ENCODE assay signal across 23 cellular contexts in genomic region chr10:43712821-43713584, GRCh38.
DNase-seq lines count a peak whose midpoint lies in the region; ATAC-seq and TF ChIP-seq lines count a peak whose summit lies in the region.
"Had no signal": no experiment of that assay in that cellular context is flagged by ENCODE, and none has a peak within 500 bp of the region (broad histone marks: within the 10 kb centered on the region; RNA-seq: fewer than 3 reads in every experiment).

No MANE protein-coding gene starts in this region.

- H3K4me3 ChIP-seq in GM23248 (no peak overlapping the region), endodermal cell (ENCODE audit: low read length) (no peak overlapping the region), fibroblast of the aortic adventitia (ENCODE audit: low read depth, low read length) (no peak overlapping the region)
- H3K4me3 ChIP-seq: A549; BLaER1 treated with 17β-estradiol and CSF1 and Interleukin-3, amounts not matched to agents 10 nM and 100 nM had no signal

- DNase-seq in AG08395 (ENCODE audit: low spot score), result peak; percentile 25
- peak; percentile 39 for DNase-seq in GM23248
- DNase-seq in endodermal cell, result peak; percentile 16
- peak; percentile 19 for DNase-seq in fibroblast of the aortic adventitia (ENCODE audit: low read depth)
- DNase-seq in GM19238 (ENCODE audit: insufficient read length, low spot score), result no peak
- DNase-seq: 8988T; ACHN; AML-193; BE2C; CD8-positive, alpha-beta memory T cell; DMS 273 treated with DMSO at 0.1 percent for 48 hours; DMS79; EL; GF-D8; GOT3; H7; HCEC 1CT had no signal

- no peaks in the 10 kb centered on the region for H3F3A ChIP-seq in GM23248 (ENCODE audit: insufficient read depth)

- H3K4me3 Mint-ChIP-seq in endodermal cell, result no peak overlapping the region
- H3K4me3 Mint-ChIP-seq: CD14-positive monocyte; CD4-positive, alpha-beta T cell; CD8-positive, alpha-beta memory T cell had no signal

- H4K20me1 ChIP-seq in GM23248 (ENCODE audit: insufficient read depth), result no peaks in the 10 kb centered on the region
- H4K20me1 ChIP-seq: BLaER1 treated with 17β-estradiol and CSF1 and Interleukin-3, amounts not matched to agents 10 nM and 100 nM had no signal

- no peak overlapping the region for H3K4me2 ChIP-seq in GM23248 (ENCODE audit: unreplicated experiment)
- H3K4me2 ChIP-seq: A549; BLaER1 treated with 17β-estradiol and CSF1 and Interleukin-3, amounts not matched to agents 10 nM and 100 nM had no signal

- no peak for TF ChIP-seq CTCF in endodermal cell (conservative IDR thresholded peaks at IDR 0.05)
- no peak for TF ChIP-seq CTCF in fibroblast of the aortic adventitia (IDR thresholded peaks at IDR 0.05; ENCODE audit: insufficient read depth, low read length)

- peaks cover 20% of the 10 kb centered on the region for H3K9me3 Mint-ChIP-seq in endodermal cell
- H3K9me3 Mint-ChIP-seq: CD4-positive, alpha-beta T cell had no signal

- 0 out of 2 replicates have a peak, but pooled peaks cover 3% of the 10 kb centered on the region for H3K4me1 ChIP-seq in GM23248 (ENCODE audit: insufficient read depth)
- no peaks in the 10 kb centered on the region for H3K4me1 ChIP-seq in endodermal cell (ENCODE audit: control insufficient read depth, insufficient read depth, low read length)
- H3K4me1 ChIP-seq: A549, BE2C had no signal

- H3K27ac ChIP-seq in GM23248 (no peak overlapping the region), endodermal cell (ENCODE audit: low read depth, low read length) (no peak overlapping the region)
- H3K27ac ChIP-seq: A549; BLaER1 treated with 17β-estradiol and CSF1 and Interleukin-3, amounts not matched to agents 10 nM and 100 nM had no signal

- no peaks in the 10 kb centered on the region for H3K4me1 Mint-ChIP-seq in endodermal cell
- H3K4me1 Mint-ChIP-seq: CD14-positive monocyte; CD8-positive, alpha-beta memory T cell had no signal

- in situ Hi-C loops in GM23248 (cut with MboI), result no loop called here

- H3K9me2 ChIP-seq in GM23248 (ENCODE audit: insufficient read depth), result no peaks in the 10 kb centered on the region

- H2AFZ ChIP-seq in GM23248, result no peak overlapping the region

- H3K36me3 ChIP-seq in GM23248 (ENCODE audit: low read depth) (no peaks in the 10 kb centered on the region), endodermal cell (ENCODE audit: control insufficient read depth, insufficient read depth, low read length) (no peaks in the 10 kb centered on the region)
- H3K36me3 ChIP-seq: BE2C; BLaER1 treated with 17β-estradiol and CSF1 and Interleukin-3, amounts not matched to agents 10 nM and 100 nM had no signal

- WGBS in GM23248 (ENCODE audit: low coverage in 1 of 2, low lambda C conversion rate in 2 of 2, missing lambda C conversion rate in 2 of 2), 2 experiments, result 66 to 67% methylated on average over 10 of the region's 10 CpGs
- 86% methylated on average over 6 to 10 of the region's 10 CpGs for WGBS in endodermal cell (ENCODE audit: insufficient coverage in 1 of 2, insufficient read length in 1 of 2), 2 experiments

- H3K9ac ChIP-seq in GM23248 (no peak overlapping the region), endodermal cell (ENCODE audit: extremely low read depth, low read length, poor library complexity, severe bottlenecking) (no peak overlapping the region)
- H3K9ac ChIP-seq: BLaER1 treated with 17β-estradiol and CSF1 and Interleukin-3, amounts not matched to agents 10 nM and 100 nM had no signal

- no peak overlapping the region for H3K27ac Mint-ChIP-seq in endodermal cell
- H3K27ac Mint-ChIP-seq: CD14-positive monocyte; CD4-positive, alpha-beta T cell; CD8-positive, alpha-beta memory T cell had no signal

- no peaks in the 10 kb centered on the region for H3K79me2 ChIP-seq in GM23248 (ENCODE audit: insufficient read depth)

- H3K27me3 ChIP-seq in GM23248 (replicated peaks; ENCODE audit: insufficient read depth) (no peaks in the 10 kb centered on the region), endodermal cell (ENCODE audit: control insufficient read depth, insufficient read depth, low read length, poor library complexity, severe bottlenecking) (no peaks in the 10 kb centered on the region)
- H3K27me3 ChIP-seq: BE2C; BLaER1 treated with 17β-estradiol and CSF1 and Interleukin-3, amounts not matched to agents 10 nM and 100 nM had no signal

- H3K9me3 ChIP-seq in GM23248 (ENCODE audit: low read depth), result no peaks in the 10 kb centered on the region
- H3K9me3 ChIP-seq in endodermal cell (ENCODE audit: control insufficient read depth, low read length), result no peaks in the 10 kb centered on the region
- H3K9me3 ChIP-seq: A549, BE2C had no signal

- ATAC-seq in HG03520 (IDR thresholded peaks at IDR 0.05; ENCODE audit: unreplicated experiment), result no peak
- ATAC-seq in GM21367 (IDR thresholded peaks at IDR 0.05; ENCODE audit: unreplicated experiment), result no peak
- ATAC-seq: A549 had no signal

- H3K36me3 Mint-ChIP-seq in endodermal cell (ENCODE audit: low read depth), result no peaks in the 10 kb centered on the region
- H3K36me3 Mint-ChIP-seq: CD14-positive monocyte; CD8-positive, alpha-beta memory T cell had no signal

- peaks cover 2% of the 10 kb centered on the region for H3K27me3 Mint-ChIP-seq in endodermal cell (ENCODE audit: insufficient read depth)
- H3K27me3 Mint-ChIP-seq: CD4-positive, alpha-beta T cell had no signal
